28 cellular contexts compared by ENCODE assay signal in the genomic region with DNA sequence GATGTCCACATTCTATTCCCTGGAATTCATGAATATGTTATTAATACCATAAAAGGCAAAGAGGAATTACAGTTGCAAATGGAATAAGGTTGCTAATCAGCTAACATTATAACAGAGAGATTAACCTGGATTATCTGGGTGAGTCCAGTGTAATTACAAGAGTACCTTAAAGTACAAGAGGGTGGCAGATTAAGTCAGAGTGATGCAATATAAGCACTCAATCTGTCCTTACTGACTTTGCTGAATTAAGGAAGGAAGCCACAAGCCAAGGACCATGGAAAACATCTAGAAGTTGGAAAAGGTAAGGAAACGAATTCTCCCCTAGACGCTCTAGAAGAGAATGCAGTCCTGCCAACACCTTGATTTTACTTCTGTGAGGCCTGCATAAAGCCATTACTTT. TPM values are rescaled to one million over a fixed set of nuclear protein-coding genes. Genes with fewer than 3 reads are reported as not detected.
"Had no signal": no experiment of that assay in that cellular context is flagged by ENCODE, and none has a peak within 500 bp of the region (broad histone marks: within the 10 kb centered on the region; RNA-seq: fewer than 3 reads in every experiment).

No MANE protein-coding gene starts in this region.

- FAIRE-seq: islet of Langerhans, kidney had no signal

- H3K9me3 ChIP-seq: lower lobe of right lung, neutrophil, right atrium auricular region, right lobe of liver, upper lobe of left lung, vagina had no signal

- H3K27me3 ChIP-seq: left lung, neutrophil, right atrium auricular region, right lobe of liver, transverse colon, upper lobe of left lung, vagina had no signal

- DNase-seq: hypothalamus; immature natural killer cell; kidney; left colon; left lung; lower lobe of right lung; mammary epithelial cell; mesenchymal stem cell; naive thymus-derived CD8-positive, alpha-beta T cell; occipital lobe; right lobe of liver; stimulated activated CD4-positive, alpha-beta T cell treated with anti-CD3 and anti-CD28 coated beads, Interleukin-1b, Interleukin-23, amount 100 ng/mL, for 48 hours; stimulated activated CD4-positive, alpha-beta T cell treated with anti-CD3 and anti-CD28 coated beads, Interleukin-2, amount 100 ng/mL, for 48 hours; stimulated activated CD4-positive, alpha-beta T cell treated with anti-CD3 and anti-CD28 coated beads, Interleukin-4, amount 100 ng/mL, for 4 hours; stimulated activated CD8-positive, alpha-beta memory T cell treated with anti-CD3 and anti-CD28 coated beads, Interleukin-4, amount 100 ng/mL, for 48 hours; stimulated activated naive CD4-positive, alpha-beta T cell treated with Interleukin-2 at 50 U/mL for 16 hours; stimulated activated naive CD8-positive, alpha-beta T cell treated with anti-CD3 and anti-CD28 coated beads, Interleukin-15, amount 100 ng/mL, for 72 hours; substantia nigra; transverse colon; upper lobe of left lung had no signal

- H3K4me3 ChIP-seq: left lung, lower lobe of right lung, right atrium auricular region, right lobe of liver, smooth muscle cell, transverse colon, upper lobe of left lung, vagina had no signal

- ATAC-seq: left colon; left lung; lower lobe of right lung; naive thymus-derived CD8-positive, alpha-beta T cell; right lobe of liver; stimulated activated memory B cell treated with anti-CD40 and anti-IgM and Interleukin-4, amounts not matched to agents 10 μg/mL and 1 μg/mL and 100 μg/mL, for 72 hours; stimulated activated naive CD8-positive, alpha-beta T cell treated with anti-CD3 and anti-CD28 coated beads, Interleukin-15, amount 100 ng/mL, for 72 hours had no signal

- H3K4me2 ChIP-seq: smooth muscle cell had no signal

- H3K4me1 ChIP-seq: left lung, lower lobe of right lung, right atrium auricular region, right lobe of liver, transverse colon, upper lobe of left lung, vagina had no signal

- H3K27ac ChIP-seq: left lung, lower lobe of right lung, neutrophil, right atrium auricular region, right lobe of liver, transverse colon, upper lobe of left lung, vagina had no signal

- H3K36me3 ChIP-seq: lower lobe of right lung, neutrophil, right atrium auricular region, right lobe of liver, upper lobe of left lung, vagina had no signal

RNA-seq across cellular contexts. Expression of a gene that starts 20.6 kb away (rescaled TPM):
- total RNA-seq: left lung; lower lobe of right lung; mammary epithelial cell; naive thymus-derived CD8-positive, alpha-beta T cell; occipital lobe; renal cortical epithelial cell; temporal lobe; upper lobe of left lung had no signal
- polyA plus RNA-seq: immature natural killer cell, mammary epithelial cell had no signal
